ENCODE assay signal across 23 cellular contexts in genomic region chr2:45708501-45708900, GRCh38.
"Had no signal": no experiment of that assay in that cellular context is flagged by ENCODE, and none has a peak within 500 bp of the region (broad histone marks: within the 10 kb centered on the region; RNA-seq: fewer than 3 reads in every experiment).

No MANE protein-coding gene starts in this region.

- ATAC-seq: HepG2, PC-3, SK-N-SH treated with all-trans-retinoic acid at 6 μM for 48 hours had no signal

- H3K27ac ChIP-seq: KMS-11, Peyer's patch, SJCRH30 had no signal

- H3K36me3 ChIP-seq: Peyer's patch, SJCRH30 had no signal

- H3K4me3 ChIP-seq: Peyer's patch, SJCRH30 had no signal

- H3K4me2 ChIP-seq: KMS-11 had no signal

- H3K9me3 ChIP-seq: Peyer's patch, SJCRH30 had no signal

- H3K9ac ChIP-seq: KMS-11 had no signal

- DNase-seq: IMR-90; Kasumi-1; MM.1S; NCI-H1092 treated with DMSO at 0.1 percent for 48 hours; NCI-H1436; NCI-H187; NCI-H2029; NCI-H2081 treated with DMSO at 0.1 percent for 48 hours; NCI-H2171; NCI-H226; NCI-H446; NCI-H510A; NCI-H524 treated with DMSO at 0.1 percent for 48 hours; NCI-H69; NCI-H774; NK-92 treated with Interleukin-12 subunit alpha and Interleukin-12 subunit beta, amount 100 ng/mL, for 24 hours; PC-3; Peyer's patch; SHP77 treated with DMSO at 0.1 percent for 48 hours; SJCRH30 had no signal

- H3K4me1 ChIP-seq: SJCRH30 had no signal

- H3K27me3 ChIP-seq: Peyer's patch, SJCRH30 had no signal
